ENCODE assay signal across 1 cellular context in the genomic region with DNA sequence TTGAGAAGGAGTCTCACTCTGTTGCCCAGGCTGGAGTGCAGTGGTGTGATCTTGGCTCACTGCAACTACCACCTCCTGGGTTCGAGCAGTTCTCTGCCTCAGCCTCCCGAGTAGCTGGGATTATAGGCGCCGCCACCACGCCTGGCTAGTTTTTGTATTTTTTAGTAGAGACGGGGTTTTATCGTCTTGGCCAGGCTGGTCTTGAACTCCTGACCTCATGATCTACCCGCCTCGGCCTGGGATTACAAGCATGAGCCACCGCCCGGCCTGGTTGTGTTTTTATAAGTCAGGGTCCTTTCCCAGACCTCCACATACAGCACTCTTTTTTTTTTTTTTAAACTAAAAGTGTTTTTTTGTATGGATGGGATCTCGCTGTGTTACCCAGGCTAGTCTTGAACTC.
TF ChIP-seq lines count a peak whose summit lies in the region.

No MANE protein-coding gene starts in this region.

TF ChIP-seq in K562, 482 proteins besides CTCF, POLR2A, EP300 and RAD21:
- TF ChIP-seq GTF2A2 (tag; IDR thresholded peaks at IDR 0.05): 0 out of 2 replicates have a peak, but pooled peaks have one; percentile 25
- TF ChIP-seq ADNP (tag; IDR thresholded peaks at IDR 0.05): peak; percentile 61; the same call in 1 of the 2 replicates
- TF ChIP-seq CBFA2T2 (conservative IDR thresholded peaks at IDR 0.05): peak; percentile 18; the same call in 1 of the 2 replicates
- peak in 1 of 2 experiments; percentile 19; a peak in 1 of 4 replicates for TF ChIP-seq ARNT (IDR thresholded peaks at IDR 0.05)
- TF ChIP-seq CBFA2T3 (IDR thresholded peaks at IDR 0.05): peak; percentile 64
- peak; percentile 59; the same call in 1 of the 2 replicates for TF ChIP-seq BCOR (IDR thresholded peaks at IDR 0.05)
- peak; percentile 37; the same call in 1 of the 2 replicates for TF ChIP-seq NCOR1 (IDR thresholded peaks at IDR 0.05)
- TF ChIP-seq DPF2 (IDR thresholded peaks at IDR 0.05): peak; percentile 50; the same call in 1 of the 2 replicates
